In the genomic region with DNA sequence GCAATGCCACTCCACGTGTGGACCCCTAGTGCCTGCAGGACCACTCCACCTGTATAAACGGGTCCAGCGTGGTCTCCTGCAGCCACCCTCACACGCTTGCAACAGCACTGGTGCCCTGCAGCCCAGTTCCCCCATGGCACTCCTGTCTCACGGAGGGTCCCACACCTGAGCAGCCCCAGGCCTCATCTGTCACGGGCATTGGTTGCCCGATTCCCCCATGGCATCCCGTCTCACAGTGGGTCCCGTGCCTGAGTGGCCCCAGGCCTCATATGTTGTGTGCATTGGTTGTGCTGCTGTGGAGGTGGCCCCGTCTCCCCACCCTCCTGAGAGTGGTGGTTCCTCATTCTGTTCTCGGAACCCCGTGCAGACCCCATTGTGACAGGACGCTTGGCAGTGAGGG, we compare ENCODE assay signal across 30 cellular contexts. TPM values are rescaled to one million over a fixed set of nuclear protein-coding genes. Genes with fewer than 3 reads are reported as not detected.
DNase-seq lines count a peak whose midpoint lies in the region; ATAC-seq, FAIRE-seq and TF ChIP-seq lines count a peak whose summit lies in the region.
"Had no signal": no experiment of that assay in that cellular context is flagged by ENCODE, and none has a peak within 500 bp of the region (broad histone marks: within the 10 kb centered on the region; RNA-seq: fewer than 3 reads in every experiment).

No MANE protein-coding gene starts in this region.

- no peak overlapping the region for H2BK120ac ChIP-seq in H1 (replicated peaks; ENCODE audit: low read depth, low read length)
- no peak overlapping the region for H2BK120ac ChIP-seq in neuronal stem cell (ENCODE audit: low read depth, low read length)

- TF ChIP-seq RAD21 in H1 (IDR thresholded peaks at IDR 0.05 in 1 of 2, conservative IDR thresholded peaks at IDR 0.05 in 1 of 2; ENCODE audit: low read depth in 2 of 2, low read length in 2 of 2): no peak

- no peaks in the 10 kb centered on the region for H3K9me3 Mint-ChIP-seq in effector memory CD8-positive, alpha-beta T cell
- peaks cover 5 to 9% of the 10 kb centered on the region in 2 donors for H3K9me3 Mint-ChIP-seq in stimulated activated naive B cell treated with anti-CD40 and anti-IgM and Interleukin-4, amounts not matched to agents 10 μg/mL and 1 μg/mL and 100 μg/mL, for 72 hours

- H3K4ac ChIP-seq in H1 (replicated peaks; ENCODE audit: insufficient read length, low read depth, low read length) (no peak overlapping the region), neuronal stem cell (ENCODE audit: low read length) (no peak overlapping the region)

- no peak overlapping the region for H3K14ac ChIP-seq in H1 (ENCODE audit: insufficient read length)
- H3K14ac ChIP-seq in neuronal stem cell (ENCODE audit: low read length): no peak overlapping the region

- peaks cover 59% of the 10 kb centered on the region for H3K36me3 Mint-ChIP-seq in effector memory CD8-positive, alpha-beta T cell (ENCODE audit: insufficient read depth)
- peaks cover 68 to 87% of the 10 kb centered on the region in 2 donors for H3K36me3 Mint-ChIP-seq in stimulated activated naive B cell treated with anti-CD40 and anti-IgM and Interleukin-4, amounts not matched to agents 10 μg/mL and 1 μg/mL and 100 μg/mL, for 72 hours

- H4K8ac ChIP-seq in H1 (ENCODE audit: extremely low read depth, insufficient read depth, low read length) (0 out of 2 replicates have a peak overlapping the region, but pooled peaks have one; percentile 14), neuronal stem cell (ENCODE audit: low read depth, low read length) (no peak overlapping the region)

- H2BK15ac ChIP-seq in H1 (ENCODE audit: low read length) (no peak overlapping the region), neuronal stem cell (ENCODE audit: low read length) (no peak overlapping the region)

- peak overlapping the region; percentile 66 to 68 for H3K27ac Mint-ChIP-seq in effector memory CD8-positive, alpha-beta T cell
- H3K27ac Mint-ChIP-seq in stimulated activated naive B cell treated with anti-CD40 and anti-IgM and Interleukin-4, amounts not matched to agents 10 μg/mL and 1 μg/mL and 100 μg/mL, for 72 hours: peak overlapping the region; percentile 51
- H3K27ac Mint-ChIP-seq: CD4-positive, CD25-positive, alpha-beta regulatory T cell had no signal

- H3K18ac ChIP-seq in H1 (ENCODE audit: extremely low read depth, low read length) (no peak overlapping the region), neuronal stem cell (ENCODE audit: low read length) (peak overlapping the region; percentile 6)

- no peaks in the 10 kb centered on the region for H3K4me1 ChIP-seq in H1 (replicated peaks in 1 of 4; ENCODE audit: control insufficient read depth in 3 of 4, insufficient read depth in 4 of 4, low read length in 3 of 4)
- no peaks in the 10 kb centered on the region for H3K4me1 ChIP-seq in neuronal stem cell (ENCODE audit: control insufficient read depth in 2 of 2, insufficient read depth in 1 of 2, low read depth in 1 of 2, low read length in 2 of 2)
- H3K4me1 ChIP-seq: BE2C had no signal

- H4K20me1 ChIP-seq in H1 (replicated peaks in 1 of 2; ENCODE audit: control insufficient read depth in 1 of 2, insufficient read depth in 2 of 2, low read length in 2 of 2): peaks cover 6 to 12% of the 10 kb centered on the region in 2 experiments

- no peak overlapping the region for H3K9ac ChIP-seq in H1 (replicated peaks in 1 of 4; ENCODE audit: extremely low read depth in 1 of 4, low read depth in 3 of 4, low read length in 3 of 4)
- H3K9ac ChIP-seq in neuronal stem cell (ENCODE audit: low read depth, low read length, poor library complexity): peak overlapping the region; percentile 39
- H3K9ac ChIP-seq: BLaER1 had no signal

- H2AK5ac ChIP-seq in H1 (ENCODE audit: low read depth, low read length) (no peak overlapping the region), neuronal stem cell (ENCODE audit: low read depth, low read length) (no peak overlapping the region)

- CTCF ChIA-PET in H1 (lab: Charles Lee; ENCODE audit: partially characterized antibody): no interaction called here

- H3K4me1 Mint-ChIP-seq in effector memory CD8-positive, alpha-beta T cell (ENCODE audit: low read depth in 2 of 2): peaks cover 22 to 24% of the 10 kb centered on the region in 2 donors
- peaks cover 0 to 6% of the 10 kb centered on the region in 2 donors for H3K4me1 Mint-ChIP-seq in stimulated activated naive B cell treated with anti-CD40 and anti-IgM and Interleukin-4, amounts not matched to agents 10 μg/mL and 1 μg/mL and 100 μg/mL, for 72 hours
- H3K4me1 Mint-ChIP-seq: CD14-positive monocyte had no signal

- TF ChIP-seq CTCF in H1 (IDR thresholded peaks at IDR 0.05; ENCODE audit: control extremely low read depth in 1 of 3, insufficient read depth in 1 of 3, low read depth in 1 of 3, low read length in 3 of 3) (no peak), WERI-Rb-1 (IDR thresholded peaks at IDR 0.05; ENCODE audit: low read depth, low read length) (no peak)

- no peak overlapping the region for H3K4me3 Mint-ChIP-seq in effector memory CD8-positive, alpha-beta T cell
- no peak overlapping the region for H3K4me3 Mint-ChIP-seq in stimulated activated naive B cell treated with anti-CD40 and anti-IgM and Interleukin-4, amounts not matched to agents 10 μg/mL and 1 μg/mL and 100 μg/mL, for 72 hours
- H3K4me3 Mint-ChIP-seq: CD14-positive monocyte; CD4-positive, alpha-beta memory T cell; CD4-positive, CD25-positive, alpha-beta regulatory T cell; CD8-positive, alpha-beta memory T cell had no signal

- no peak overlapping the region for H2BK20ac ChIP-seq in H1 (ENCODE audit: low read length)

- H3K56ac ChIP-seq in H1 (replicated peaks; ENCODE audit: insufficient read length, low read depth, low read length): no peak overlapping the region

- H3K79me2 ChIP-seq in H1 (ENCODE audit: control insufficient read depth in 1 of 2, insufficient read depth in 2 of 2, low read length in 2 of 2): peaks cover 0 to 16% of the 10 kb centered on the region in 2 experiments; a peak in 3 of 4 replicates

- H4K91ac ChIP-seq in H1 (replicated peaks; ENCODE audit: insufficient read length, low read length) (no peak overlapping the region), neuronal stem cell (ENCODE audit: low read depth, low read length, poor library complexity) (no peak overlapping the region)

- no peaks in the 10 kb centered on the region for H3K27me3 Mint-ChIP-seq in effector memory CD8-positive, alpha-beta T cell
- H3K27me3 Mint-ChIP-seq in stimulated activated naive B cell treated with anti-CD40 and anti-IgM and Interleukin-4, amounts not matched to agents 10 μg/mL and 1 μg/mL and 100 μg/mL, for 72 hours: no peaks in the 10 kb centered on the region
- H3K27me3 Mint-ChIP-seq: CD4-positive, alpha-beta memory T cell; CD4-positive, CD25-positive, alpha-beta regulatory T cell; CD8-positive, alpha-beta memory T cell had no signal

- no peak for TF ChIP-seq EP300 in H1 (IDR thresholded peaks at IDR 0.05; ENCODE audit: borderline replicate concordance in 1 of 2, low read depth in 2 of 2, low read length in 2 of 2)

- H2AFZ ChIP-seq in H1 (ENCODE audit: low read length): no peak overlapping the region
- no peak overlapping the region for H2AFZ ChIP-seq in neuronal stem cell (ENCODE audit: low read length)

- no peaks in the 10 kb centered on the region for H3K9me3 ChIP-seq in H1 (ENCODE audit: insufficient read depth in 2 of 2, low read depth in 1 of 2, low read length in 1 of 2)
- peaks cover 6 to 12% of the 10 kb centered on the region in 2 donors for H3K9me3 ChIP-seq in neuronal stem cell (replicated peaks in 1 of 2; ENCODE audit: control insufficient read depth in 2 of 2, insufficient read depth in 1 of 2, low read depth in 1 of 2, low read length in 2 of 2)
- H3K9me3 ChIP-seq in WERI-Rb-1 (ENCODE audit: severe bottlenecking): no peaks in the 10 kb centered on the region
- H3K9me3 ChIP-seq: BE2C, BLaER1 had no signal

- no peak overlapping the region for H2BK5ac ChIP-seq in H1 (ENCODE audit: low read depth, low read length)
- no peak overlapping the region for H2BK5ac ChIP-seq in neuronal stem cell (ENCODE audit: low read length)

- TF ChIP-seq POLR2A in H1 (IDR thresholded peaks at IDR 0.05; ENCODE audit: control extremely low read depth in 1 of 2, low read depth in 2 of 2, low read length in 2 of 2): no peak

- no peak overlapping the region for H3K27ac ChIP-seq in H1 (ENCODE audit: low read depth, low read length)
- H3K27ac ChIP-seq in neuronal stem cell (replicated peaks; ENCODE audit: low read length): no peak overlapping the region
- H3K27ac ChIP-seq in WERI-Rb-1: no peak overlapping the region
- H3K27ac ChIP-seq: BLaER1 had no signal

- H3K4me3 ChIP-seq in H1 (ENCODE audit: extremely low read depth in 1 of 4, insufficient read depth in 2 of 4, low read depth in 3 of 4, low read length in 4 of 4) (no peak overlapping the region), neuronal stem cell (ENCODE audit: low read length in 2 of 2) (no peak overlapping the region), WERI-Rb-1 (ENCODE audit: low read depth, low read length) (no peak overlapping the region)
- H3K4me3 ChIP-seq: BLaER1, GM12878 had no signal

- POLR2A ChIA-PET in H1 (lab: Charles Lee; ENCODE audit: partially characterized antibody): no interaction called here

- no peak for DNase-seq in effector memory CD8-positive, alpha-beta T cell
- no peak for DNase-seq in H1 (ENCODE audit: low read depth in 1 of 2, low spot score in 2 of 2)
- no peak for DNase-seq in neuronal stem cell (ENCODE audit: low spot score)
- no peak for DNase-seq in stimulated activated naive B cell treated with anti-CD40 and anti-IgM and Interleukin-4, amounts not matched to agents 10 μg/mL and 1 μg/mL and 100 μg/mL, for 72 hours
- no peak for DNase-seq in NCI-H1048 (lab: John Stamatoyannopoulos, UW)
- no peak for DNase-seq in WERI-Rb-1
- DNase-seq in SKM-1 (lab: John Stamatoyannopoulos, UW; ENCODE audit: unreplicated experiment): no peak
- DNase-seq: 8988T; ACHN; BE2C; C1 segment of cervical spinal cord; CD4-positive, CD25-positive, alpha-beta regulatory T cell; CD8-positive, alpha-beta memory T cell; COR-L47; DMS 273 treated with DMSO at 0.1 percent for 48 hours; DMS153; DMS53; DMS79; DND-41; EL; GDM1 had no signal

- H3K27me3 ChIP-seq in H1 (replicated peaks in 1 of 4; ENCODE audit: control insufficient read depth in 3 of 4, extremely low read depth in 1 of 4, insufficient read depth in 3 of 4, low read length in 3 of 4) (no peaks in the 10 kb centered on the region), neuronal stem cell (ENCODE audit: control insufficient read depth in 3 of 3, insufficient read depth in 3 of 3, low read depth in 1 of 3, low read length in 3 of 3) (no peaks in the 10 kb centered on the region), WERI-Rb-1 (ENCODE audit: insufficient read depth, low read depth, severe bottlenecking) (no peaks in the 10 kb centered on the region)
- H3K27me3 ChIP-seq: BE2C, BLaER1 had no signal

- no peaks in the 10 kb centered on the region for H3K23me2 ChIP-seq in H1 (ENCODE audit: low read depth, low read length)

- H2BK12ac ChIP-seq in H1 (ENCODE audit: low read depth, low read length) (no peak overlapping the region), neuronal stem cell (ENCODE audit: low read length) (no peak overlapping the region)

- H3K36me3 ChIP-seq in H1 (ENCODE audit: control insufficient read depth in 2 of 4, insufficient read depth in 4 of 4, low read length in 3 of 4): peaks cover 3 to 22% (median 11%) of the 10 kb centered on the region in 4 experiments; a peak in 5 of 8 replicates
- peaks cover 24 to 90% of the 10 kb centered on the region in 2 donors for H3K36me3 ChIP-seq in neuronal stem cell (replicated peaks in 1 of 2; ENCODE audit: control insufficient read depth in 2 of 2, insufficient read depth in 2 of 2, low read length in 2 of 2)
- H3K36me3 ChIP-seq in WERI-Rb-1: peaks cover 50% of the 10 kb centered on the region
- H3K36me3 ChIP-seq: BE2C had no signal

- H3K4me2 ChIP-seq in H1 (ENCODE audit: insufficient read depth in 1 of 2, low read depth in 2 of 2, low read length in 2 of 2) (no peak overlapping the region), neuronal stem cell (ENCODE audit: insufficient read depth, low read length, poor library complexity, severe bottlenecking) (no peak overlapping the region)
- H3K4me2 ChIP-seq: BLaER1 had no signal

- no peak for ATAC-seq in effector memory CD8-positive, alpha-beta T cell (replicated peaks)
- ATAC-seq in stimulated activated naive B cell treated with anti-CD40 and anti-IgM and Interleukin-4, amounts not matched to agents 10 μg/mL and 1 μg/mL and 100 μg/mL, for 72 hours (replicated peaks): no peak
- ATAC-seq in GM18511 (IDR thresholded peaks at IDR 0.05; ENCODE audit: unreplicated experiment): no peak
- ATAC-seq: GM12878 had no signal

- no peak overlapping the region for H3K23ac ChIP-seq in H1 (ENCODE audit: insufficient read length)
- H3K23ac ChIP-seq in neuronal stem cell (ENCODE audit: low read depth, low read length, poor library complexity): no peak overlapping the region

- H3K79me1 ChIP-seq in H1 (ENCODE audit: low read depth, low read length) (peaks cover 4% of the 10 kb centered on the region), neuronal stem cell (ENCODE audit: low read depth, low read length) (peaks cover 5% of the 10 kb centered on the region)

- no peak for FAIRE-seq in H1 (lab: Jason Lieb, UNC)
- FAIRE-seq: A204.1, GM12878, GM12892, GM18507, GM19239 had no signal

- WGBS in H1 (ENCODE audit: extremely low coverage in 1 of 2, insufficient coverage in 1 of 2, insufficient read length in 1 of 2, insufficient replicate concordance in 2 of 2, low coverage in 1 of 2, low lambda C conversion rate in 2 of 2, missing lambda C conversion rate in 1 of 2), 2 experiments: 88% methylated on average over 13 of the region's 13 CpGs; no CpG with 5 or more reads in 1 of the 2 experiments
- no CpG with 5 or more reads among the region's 13 CpGs for WGBS in neuronal stem cell (ENCODE audit: extremely low coverage in 2 of 2, insufficient read length in 2 of 2, insufficient replicate concordance in 1 of 2), 2 donors

- H4K5ac ChIP-seq in H1 (ENCODE audit: insufficient read length, low read depth, low read length): no peak overlapping the region

RNA-seq across cellular contexts. Expression of a gene that starts 43.4 kb away (rescaled TPM):
- 35.3 and 37.0 TPM in 2 replicates for total RNA-seq in H1 (2021; fragmentation: NEBNext Ultra II Directional; extraction: Animal tissue kit (Norgen Biotek cat#: 25700))
- polyA plus RNA-seq in H1 (2011; rRNA removed): 16.6 and 25.3 TPM in 2 replicates
- 20.0 TPM for polyA plus RNA-seq in H1 (2011; cell fraction: cytosol; rRNA removed)
- polyA plus RNA-seq in H1 (2011; cell fraction: nucleus; rRNA removed): 27.3 TPM
- polyA plus RNA-seq in H1 (2012, experiment 1 of 2): 21.7 to 30.5 TPM (median 28.9 TPM) in 4 replicates
- polyA plus RNA-seq in H1 (2012, experiment 2 of 2): 25.8 TPM
- 17.4 TPM for polyA plus RNA-seq in H1 (2013, experiment 1 of 2)
- 16.8 TPM for polyA plus RNA-seq in H1 (2013, experiment 2 of 2)
- 12.5 and 14.4 TPM in 2 replicates for polyA minus RNA-seq in H1 (2011; rRNA and poly(A)+ RNA removed)
- polyA minus RNA-seq in H1 (2011; cell fraction: cytosol; rRNA and poly(A)+ RNA removed): 18.3 TPM
- 19.1 TPM for polyA minus RNA-seq in H1 (2011; cell fraction: nucleus; rRNA and poly(A)+ RNA removed)
- polyA plus RNA-seq in neuronal stem cell (2013, experiment 1 of 2): 10.5 TPM
- 11.0 TPM for polyA plus RNA-seq in neuronal stem cell (2013, experiment 2 of 2)
